Comparison of ENCODE assay signal across 1 cellular context in the genomic region with DNA sequence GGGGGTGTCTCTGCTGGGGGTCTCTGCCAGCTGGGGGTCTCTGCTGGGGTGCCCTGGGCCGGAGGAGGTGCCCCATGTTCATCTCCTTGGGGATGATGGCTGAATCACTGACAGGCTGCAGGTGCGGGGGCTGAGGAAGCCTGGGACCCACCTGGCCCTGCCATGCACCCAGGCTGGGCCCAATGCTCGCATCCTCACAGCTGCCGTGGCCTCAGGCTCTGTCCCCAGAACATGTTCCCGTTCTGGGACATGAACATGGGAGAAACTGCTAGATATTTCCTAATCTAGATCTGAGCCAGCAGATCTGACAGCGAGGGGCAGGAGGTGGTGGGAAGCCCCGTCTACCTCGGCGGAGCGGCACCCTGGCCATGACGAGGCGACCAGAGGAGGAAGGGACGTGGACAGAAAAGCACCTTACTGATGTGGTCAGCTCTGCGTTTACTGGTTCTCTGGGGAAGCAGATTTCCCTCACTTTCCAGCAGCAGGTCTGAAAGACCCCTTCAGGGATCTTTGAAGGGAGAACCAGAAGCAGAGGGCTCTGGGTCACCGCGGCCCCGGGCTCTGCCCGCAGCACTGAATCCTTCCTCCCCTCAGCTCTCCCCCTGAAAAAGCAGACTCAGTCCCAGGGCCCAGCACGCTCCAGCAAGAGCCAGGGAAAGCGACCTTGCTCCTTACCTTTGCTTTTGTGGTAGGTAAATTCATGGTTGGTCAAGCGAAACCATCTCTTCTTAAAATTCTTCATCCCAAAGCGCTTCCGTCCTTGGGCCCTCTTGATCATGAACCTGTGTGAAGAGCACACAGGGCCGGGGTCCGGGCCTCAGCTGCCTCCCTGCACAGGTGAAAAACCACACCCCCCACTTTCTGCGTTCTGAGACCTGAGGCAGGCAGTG.
TF ChIP-seq lines count a peak whose summit lies in the region.

No MANE protein-coding gene starts in this region.

TF ChIP-seq in HepG2, 621 proteins besides CTCF, POLR2A, EP300 and RAD21 (continued from another document):
- no peak for TF ChIP-seq ZNF543 (CRISPR knock-in tag; IDR thresholded peaks at IDR 0.05)
- TF ChIP-seq, protein P1, sequence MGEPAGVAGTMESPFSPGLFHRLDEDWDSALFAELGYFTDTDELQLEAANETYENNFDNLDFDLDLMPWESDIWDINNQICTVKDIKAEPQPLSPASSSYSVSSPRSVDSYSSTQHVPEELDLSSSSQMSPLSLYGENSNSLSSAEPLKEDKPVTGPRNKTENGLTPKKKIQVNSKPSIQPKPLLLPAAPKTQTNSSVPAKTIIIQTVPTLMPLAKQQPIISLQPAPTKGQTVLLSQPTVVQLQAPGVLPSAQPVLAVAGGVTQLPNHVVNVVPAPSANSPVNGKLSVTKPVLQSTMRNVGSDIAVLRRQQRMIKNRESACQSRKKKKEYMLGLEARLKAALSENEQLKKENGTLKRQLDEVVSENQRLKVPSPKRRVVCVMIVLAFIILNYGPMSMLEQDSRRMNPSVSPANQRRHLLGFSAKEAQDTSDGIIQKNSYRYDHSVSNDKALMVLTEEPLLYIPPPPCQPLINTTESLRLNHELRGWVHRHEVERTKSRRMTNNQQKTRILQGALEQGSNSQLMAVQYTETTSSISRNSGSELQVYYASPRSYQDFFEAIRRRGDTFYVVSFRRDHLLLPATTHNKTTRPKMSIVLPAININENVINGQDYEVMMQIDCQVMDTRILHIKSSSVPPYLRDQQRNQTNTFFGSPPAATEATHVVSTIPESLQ (CRISPR knock-in tag; conservative IDR thresholded peaks at IDR 0.05), result no peak
- no peak for TF ChIP-seq ZSCAN22 (CRISPR knock-in tag; IDR thresholded peaks at IDR 0.05)
- no peak for TF ChIP-seq KDM6A (CRISPR knock-in tag; IDR thresholded peaks at IDR 0.05; ENCODE audit: low read depth)
